ENCODE assay signal across 33 cellular contexts in the genomic region with DNA sequence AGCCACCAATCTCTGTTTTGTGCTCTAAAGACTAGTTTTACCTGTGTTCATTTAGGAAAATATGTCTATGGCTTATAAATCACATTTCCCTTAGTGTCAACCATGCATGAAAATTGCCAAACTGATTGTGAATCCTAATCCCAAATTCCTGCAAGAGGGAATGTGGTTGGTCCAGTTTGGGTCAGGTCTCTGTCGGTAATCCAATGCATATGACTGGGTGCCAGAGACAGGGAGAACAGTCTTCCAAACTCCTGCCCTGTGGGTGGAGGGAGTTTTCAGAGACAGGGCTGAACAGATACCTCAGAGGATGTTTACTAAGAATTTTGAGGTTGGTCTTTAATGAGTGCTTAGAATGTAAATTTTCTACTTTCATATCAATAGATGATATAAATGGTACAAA.
"Had no signal": no experiment of that assay in that cellular context is flagged by ENCODE, and none has a peak within 500 bp of the region (broad histone marks: within the 10 kb centered on the region; RNA-seq: fewer than 3 reads in every experiment).

No MANE protein-coding gene starts in this region.

- ATAC-seq: activated CD8-positive, alpha-beta T cell treated with anti-CD3 and anti-CD28 coated beads for 36 hours; activated T-cell treated with anti-CD3 and anti-CD28 coated beads, Interleukin-2, amount 50 U/mL, for 72 hours; activated T-helper 17 cell treated with anti-CD3 and anti-CD28 coated beads, Interleukin-2, amount 50 U/mL, for 72 hours; body of pancreas; Right ventricle myocardium inferior; SK-N-SH treated with all-trans-retinoic acid at 6 μM for 48 hours; T-cell; T-helper 17 cell had no signal

- H3K36me3 ChIP-seq: breast epithelium, MG63, WERI-Rb-1 had no signal

- H3K27me3 ChIP-seq: body of pancreas, breast epithelium, MG63 had no signal

- DNase-seq: activated CD4-positive, alpha-beta T cell treated with anti-CD3 and anti-CD28 coated beads, Interleukin-2, amount 10 ng/mL, durations not matched to agents 24 days and 14 days; activated CD4-positive, alpha-beta T cell treated with anti-CD3 and anti-CD28 coated beads, Interleukin-2, amount 50 U/mL, for 4 hours; activated CD8-positive, alpha-beta T cell treated with anti-CD3 and anti-CD28 coated beads for 36 hours; activated effector memory CD4-positive, alpha-beta T cell treated with anti-CD3 and anti-CD28 coated beads, Interleukin-2, amount 50 U/mL, for 16 hours; activated naive CD4-positive, alpha-beta T cell; activated naive CD8-positive, alpha-beta T cell treated with anti-CD3 and anti-CD28 coated beads, Interleukin-2, amount 10 ng/mL, durations not matched to agents 7 days and 5 days; activated T-cell treated with anti-CD3 and anti-CD28 coated beads, Interleukin-2, amount 50 U/mL, for 1 hour; activated T-cell treated with anti-CD3 and anti-CD28 coated beads, Interleukin-2, amount 50 U/mL, for 72 hours; body of pancreas; cerebellar nuclear complex; Kasumi-1; MG63; NCI-H1092 treated with DMSO at 0.1 percent for 48 hours; NCI-H1417; NCI-H146; NCI-H187; NCI-H2029 treated with DMSO at 0.1 percent for 48 hours; NCI-H2107; NCI-H2171; NCI-H510A; NCI-H526; NCI-H748 treated with DMSO at 0.1 percent for 48 hours; PC-9; SIG-M5; T-cell; T-helper 17 cell; T-helper 9 cell; WERI-Rb-1 had no signal

- H3K4me1 Mint-ChIP-seq: activated CD4-positive, alpha-beta T cell treated with anti-CD3 and anti-CD28 coated beads, Interleukin-2, amount 10 ng/mL, durations not matched to agents 24 days and 14 days; activated naive CD4-positive, alpha-beta T cell treated with anti-CD3 and anti-CD28 coated beads, Interleukin-2, amount 50 U/mL, for 24 hours; activated naive CD8-positive, alpha-beta T cell treated with anti-CD3 and anti-CD28 coated beads, Interleukin-2, amount 10 ng/mL, durations not matched to agents 7 days and 5 days; activated T-helper 17 cell treated with anti-CD3 and anti-CD28 coated beads, Interleukin-2, amount 50 U/mL, for 72 hours; T-cell; T-helper 17 cell had no signal

- H3K4me3 Mint-ChIP-seq: activated CD4-positive, alpha-beta T cell treated with anti-CD3 and anti-CD28 coated beads, Interleukin-2, amount 10 ng/mL, durations not matched to agents 24 days and 14 days; activated CD8-positive, alpha-beta T cell treated with anti-CD3 and anti-CD28 coated beads for 36 hours; activated naive CD4-positive, alpha-beta T cell treated with anti-CD3 and anti-CD28 coated beads, Interleukin-2, amount 50 U/mL, for 24 hours; activated naive CD8-positive, alpha-beta T cell treated with anti-CD3 and anti-CD28 coated beads, Interleukin-2, amount 10 ng/mL, durations not matched to agents 7 days and 5 days; activated T-cell treated with anti-CD3 and anti-CD28 coated beads, Interleukin-2, amount 50 U/mL, for 72 hours; activated T-helper 17 cell treated with anti-CD3 and anti-CD28 coated beads, Interleukin-2, amount 50 U/mL, for 72 hours; T-cell; T-helper 17 cell had no signal

- H3K27ac Mint-ChIP-seq: activated CD4-positive, alpha-beta T cell treated with anti-CD3 and anti-CD28 coated beads, Interleukin-2, amount 10 ng/mL, durations not matched to agents 24 days and 14 days; activated CD8-positive, alpha-beta T cell treated with anti-CD3 and anti-CD28 coated beads for 36 hours; activated naive CD4-positive, alpha-beta T cell treated with anti-CD3 and anti-CD28 coated beads, Interleukin-2, amount 50 U/mL, for 24 hours; activated naive CD8-positive, alpha-beta T cell treated with anti-CD3 and anti-CD28 coated beads, Interleukin-2, amount 10 ng/mL, durations not matched to agents 7 days and 5 days; activated T-cell treated with anti-CD3 and anti-CD28 coated beads, Interleukin-2, amount 50 U/mL, for 72 hours; activated T-helper 17 cell treated with anti-CD3 and anti-CD28 coated beads, Interleukin-2, amount 50 U/mL, for 72 hours; T-cell; T-helper 17 cell had no signal

- H3K9me3 Mint-ChIP-seq: activated CD4-positive, alpha-beta T cell treated with anti-CD3 and anti-CD28 coated beads, Interleukin-2, amount 10 ng/mL, durations not matched to agents 24 days and 14 days; activated CD8-positive, alpha-beta T cell treated with anti-CD3 and anti-CD28 coated beads for 36 hours; activated naive CD4-positive, alpha-beta T cell treated with anti-CD3 and anti-CD28 coated beads, Interleukin-2, amount 50 U/mL, for 24 hours; activated naive CD8-positive, alpha-beta T cell treated with anti-CD3 and anti-CD28 coated beads, Interleukin-2, amount 10 ng/mL, durations not matched to agents 7 days and 5 days; activated T-cell treated with anti-CD3 and anti-CD28 coated beads, Interleukin-2, amount 50 U/mL, for 72 hours; activated T-helper 17 cell treated with anti-CD3 and anti-CD28 coated beads, Interleukin-2, amount 50 U/mL, for 72 hours had no signal

- H3K36me3 Mint-ChIP-seq: activated naive CD4-positive, alpha-beta T cell treated with anti-CD3 and anti-CD28 coated beads, Interleukin-2, amount 50 U/mL, for 24 hours; activated naive CD8-positive, alpha-beta T cell treated with anti-CD3 and anti-CD28 coated beads, Interleukin-2, amount 10 ng/mL, durations not matched to agents 7 days and 5 days; T-cell had no signal

- H3K4me3 ChIP-seq: body of pancreas, breast epithelium, MG63, PC-9 had no signal

- H3K27me3 Mint-ChIP-seq: activated CD4-positive, alpha-beta T cell treated with anti-CD3 and anti-CD28 coated beads, Interleukin-2, amount 10 ng/mL, durations not matched to agents 24 days and 14 days; activated CD8-positive, alpha-beta T cell treated with anti-CD3 and anti-CD28 coated beads for 36 hours; activated naive CD4-positive, alpha-beta T cell treated with anti-CD3 and anti-CD28 coated beads, Interleukin-2, amount 50 U/mL, for 24 hours; activated naive CD8-positive, alpha-beta T cell treated with anti-CD3 and anti-CD28 coated beads, Interleukin-2, amount 10 ng/mL, durations not matched to agents 7 days and 5 days; activated T-helper 17 cell treated with anti-CD3 and anti-CD28 coated beads, Interleukin-2, amount 50 U/mL, for 72 hours; T-cell; T-helper 17 cell had no signal
